ENCODE assay signal across 10 cellular contexts in genomic region chrX:46327229-46328081, GRCh38.
A peak's percentile ranks its signal among the peaks of the same experiment; 100 is the strongest.
DNase-seq lines count a peak whose midpoint lies in the region; ATAC-seq and TF ChIP-seq lines count a peak whose summit lies in the region.
"Had no signal": no experiment of that assay in that cellular context is flagged by ENCODE, and none has a peak within 500 bp of the region (broad histone marks: within the 10 kb centered on the region; RNA-seq: fewer than 3 reads in every experiment).

No MANE protein-coding gene starts in this region.

- no peaks in the 10 kb centered on the region for H3K4me1 ChIP-seq in aorta (ENCODE audit: control insufficient read depth in 1 of 2, insufficient read depth in 2 of 2, low read length in 2 of 2)
- H3K4me1 ChIP-seq: BE2C had no signal

- 12 to 21% methylated on average over 12 of the region's 12 CpGs for WGBS in aorta, 2 donors

- H3K27me3 ChIP-seq in aorta (ENCODE audit: control insufficient read depth in 1 of 2, insufficient read depth in 2 of 2, low read length in 1 of 2): no peaks in the 10 kb centered on the region
- H3K27me3 ChIP-seq: BE2C had no signal

- no peaks in the 10 kb centered on the region for H3K9me3 Mint-ChIP-seq in activated naive CD8-positive, alpha-beta T cell (ENCODE audit: low read depth)
- H3K9me3 Mint-ChIP-seq in activated naive CD8-positive, alpha-beta T cell treated with anti-CD3 and anti-CD28 coated beads for 36 hours: peaks cover 2% of the 10 kb centered on the region
- H3K9me3 Mint-ChIP-seq in chondrocyte (ENCODE audit: low read depth): peaks cover 14% of the 10 kb centered on the region

- TF ChIP-seq POLR2A in GM18505 (IDR thresholded peaks at IDR 0.05; ENCODE audit: borderline replicate concordance, extremely low read depth, insufficient read depth, insufficient read length): no peak

- H3K27me3 Mint-ChIP-seq in activated naive CD8-positive, alpha-beta T cell: no peaks in the 10 kb centered on the region
- no peaks in the 10 kb centered on the region for H3K27me3 Mint-ChIP-seq in activated naive CD8-positive, alpha-beta T cell treated with anti-CD3 and anti-CD28 coated beads for 36 hours
- H3K27me3 Mint-ChIP-seq in chondrocyte (ENCODE audit: low read depth): no peaks in the 10 kb centered on the region

- H3K4me1 Mint-ChIP-seq in activated naive CD8-positive, alpha-beta T cell (ENCODE audit: low read depth): peaks cover 38% of the 10 kb centered on the region
- peaks cover 27% of the 10 kb centered on the region for H3K4me1 Mint-ChIP-seq in activated naive CD8-positive, alpha-beta T cell treated with anti-CD3 and anti-CD28 coated beads for 36 hours
- H3K4me1 Mint-ChIP-seq in chondrocyte (ENCODE audit: low read depth): peaks cover 35% of the 10 kb centered on the region

- ATAC-seq in aorta (ENCODE audit: low FRiP score) (no peak), GM18505 (IDR thresholded peaks at IDR 0.05; ENCODE audit: unreplicated experiment) (no peak)

- H3K27ac ChIP-seq in aorta (ENCODE audit: low read depth in 1 of 2, low read length in 2 of 2): peak overlapping the region; percentile 48 to 73

- H3K9me3 ChIP-seq in aorta (ENCODE audit: control insufficient read depth, low read length): no peaks in the 10 kb centered on the region
- H3K9me3 ChIP-seq: BE2C had no signal

- intact Hi-C loops in aorta (cut with DNase I): loop anchor here in 1 of 2 donors (5.0 kb wide), 1 partner anchor 535 kb away; no protein-coding TSS in a partner anchor

- peaks cover 2% of the 10 kb centered on the region for H3K36me3 Mint-ChIP-seq in activated naive CD8-positive, alpha-beta T cell
- H3K36me3 Mint-ChIP-seq in activated naive CD8-positive, alpha-beta T cell treated with anti-CD3 and anti-CD28 coated beads for 36 hours: peaks cover 2% of the 10 kb centered on the region
- no peaks in the 10 kb centered on the region for H3K36me3 Mint-ChIP-seq in chondrocyte (ENCODE audit: low read depth)

- no peak for DNase-seq in activated naive CD8-positive, alpha-beta T cell treated with anti-CD3 and anti-CD28 coated beads for 36 hours
- no peak for DNase-seq in chondrocyte (ENCODE audit: low spot score)
- DNase-seq in left kidney (ENCODE audit: low read depth, low spot score): peak; percentile 81
- DNase-seq in aorta: peak in 1 of 2 donors; percentile 49
- no peak for DNase-seq in NK-92 (lab: John Stamatoyannopoulos, UW; ENCODE audit: unreplicated experiment)
- no peak for DNase-seq in nucleus accumbens (lab: John Stamatoyannopoulos, UW)
- DNase-seq: BE2C, NCI-H187 treated with DMSO at 0.1 percent for 48 hours had no signal

- H3K27ac Mint-ChIP-seq in activated naive CD8-positive, alpha-beta T cell: peak overlapping the region; percentile 41
- H3K27ac Mint-ChIP-seq in activated naive CD8-positive, alpha-beta T cell treated with anti-CD3 and anti-CD28 coated beads for 36 hours: no peak overlapping the region
- peak overlapping the region; percentile 95 for H3K27ac Mint-ChIP-seq in chondrocyte (ENCODE audit: unreplicated experiment)

- no peak overlapping the region for H3K4me3 ChIP-seq in aorta (ENCODE audit: low read length in 2 of 2)

- H3K36me3 ChIP-seq in aorta (ENCODE audit: control insufficient read depth in 1 of 2, insufficient read depth in 2 of 2, low read length in 1 of 2): no peaks in the 10 kb centered on the region
- H3K36me3 ChIP-seq: BE2C had no signal

- no peak overlapping the region for H3K4me3 Mint-ChIP-seq in activated naive CD8-positive, alpha-beta T cell
- no peak overlapping the region for H3K4me3 Mint-ChIP-seq in activated naive CD8-positive, alpha-beta T cell treated with anti-CD3 and anti-CD28 coated beads for 36 hours
- H3K4me3 Mint-ChIP-seq in chondrocyte (ENCODE audit: unreplicated experiment): peak overlapping the region; percentile 39

- no peak for TF ChIP-seq CTCF in chondrocyte (IDR thresholded peaks at IDR 0.05)
